Comparison of ENCODE assay signal across 31 cellular contexts in the genomic region with DNA sequence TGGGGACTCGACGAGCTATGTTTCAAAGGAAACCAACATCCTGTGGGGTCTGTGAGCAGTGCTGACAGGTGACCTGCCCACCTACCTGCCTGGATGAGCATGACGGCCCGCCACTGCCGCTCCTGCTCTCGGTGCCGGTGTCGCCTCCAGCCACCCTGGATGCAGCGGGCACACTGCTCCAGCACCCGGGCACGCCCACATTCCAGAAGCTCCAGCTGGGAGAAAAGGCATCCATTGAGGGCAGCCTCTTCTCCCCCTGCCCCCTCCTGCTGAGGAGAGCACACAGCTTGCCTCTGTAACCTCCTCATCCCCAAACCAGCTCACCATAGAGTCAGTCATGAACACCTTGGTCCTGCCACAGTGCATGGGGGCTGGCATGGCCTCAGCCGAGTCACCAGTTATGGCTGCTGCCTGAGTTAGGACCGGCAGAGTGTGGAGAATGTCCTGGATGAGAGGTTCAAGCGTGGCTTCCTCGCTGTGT. TPM values are rescaled to one million over a fixed set of nuclear protein-coding genes. Genes with fewer than 3 reads are reported as not detected.
DNase-seq lines count a peak whose midpoint lies in the region; ATAC-seq and TF ChIP-seq lines count a peak whose summit lies in the region.
"Had no signal": no experiment of that assay in that cellular context is flagged by ENCODE, and none has a peak within 500 bp of the region (broad histone marks: within the 10 kb centered on the region; RNA-seq: fewer than 3 reads in every experiment).

No MANE protein-coding gene starts in this region.

- no peak for ATAC-seq in activated CD8-positive, alpha-beta memory T cell treated with anti-CD3 and anti-CD28 coated beads, Interleukin-2, amount 10 ng/mL, durations not matched to agents 7 days and 5 days
- ATAC-seq in aorta (ENCODE audit: low FRiP score) (peak; percentile 33), HG03280 (IDR thresholded peaks at IDR 0.05; ENCODE audit: unreplicated experiment) (no peak)
- ATAC-seq: activated CD4-positive, alpha-beta T cell treated with anti-CD3 and anti-CD28 coated beads for 36 hours; activated CD8-positive, alpha-beta T cell treated with anti-CD3 and anti-CD28 coated beads for 36 hours; activated naive CD4-positive, alpha-beta T cell treated with anti-CD3 and anti-CD28 coated beads, Interleukin-2, amount 50 U/mL, for 72 hours; GM12878; stimulated activated effector memory CD8-positive, alpha-beta T cell treated with anti-CD3 and anti-CD28 coated beads, Interleukin-12 subunit alpha, Interleukin-12 subunit beta, amount 100 ng/mL, for 72 hours had no signal

- H3K4me1 ChIP-seq in aorta (ENCODE audit: control insufficient read depth in 1 of 2, insufficient read depth in 2 of 2, low read length in 2 of 2): no peaks in the 10 kb centered on the region
- H3K4me1 ChIP-seq: transverse colon had no signal

- peaks cover 4 to 6% of the 10 kb centered on the region in 2 donors for H3K36me3 ChIP-seq in aorta (ENCODE audit: control insufficient read depth in 1 of 2, insufficient read depth in 2 of 2, low read length in 1 of 2)

- no peak overlapping the region for H3K27ac ChIP-seq in aorta (ENCODE audit: low read depth in 1 of 2, low read length in 2 of 2)
- H3K27ac ChIP-seq: epithelial cell of prostate, KMS-11, PC-9, transverse colon had no signal

- no peaks in the 10 kb centered on the region for H3K9me3 Mint-ChIP-seq in activated CD8-positive, alpha-beta memory T cell treated with anti-CD3 and anti-CD28 coated beads, Interleukin-2, amount 10 ng/mL, durations not matched to agents 7 days and 5 days (ENCODE audit: low read depth)
- H3K9me3 Mint-ChIP-seq in Calu3 (ENCODE audit: low read depth, unreplicated experiment): no peaks in the 10 kb centered on the region
- H3K9me3 Mint-ChIP-seq: activated CD8-positive, alpha-beta T cell treated with anti-CD3 and anti-CD28 coated beads for 36 hours; activated naive CD4-positive, alpha-beta T cell treated with anti-CD3 and anti-CD28 coated beads, Interleukin-2, amount 50 U/mL, for 72 hours; activated T-helper 2 cell treated with anti-CD3 and anti-CD28 coated beads, Interferon-gamma antibody, Interleukin-2, Interleukin-4, amounts not matched to agents 10 μg/mL and 5 μg/mL and 100 μg/mL, durations not matched to agents 14 hours and 24 hours and 36 hours; CD4-positive, alpha-beta T cell; nephron progenitor cell; stimulated activated effector memory CD8-positive, alpha-beta T cell treated with anti-CD3 and anti-CD28 coated beads, Interleukin-12 subunit alpha, Interleukin-12 subunit beta, amount 100 ng/mL, for 72 hours had no signal

- H3K36me3 Mint-ChIP-seq in activated CD8-positive, alpha-beta memory T cell treated with anti-CD3 and anti-CD28 coated beads, Interleukin-2, amount 10 ng/mL, durations not matched to agents 7 days and 5 days: peaks cover 32% of the 10 kb centered on the region
- H3K36me3 Mint-ChIP-seq in Calu3 (ENCODE audit: insufficient read depth, unreplicated experiment): peaks cover 56% of the 10 kb centered on the region

- no peaks in the 10 kb centered on the region for H3K27me3 ChIP-seq in aorta (ENCODE audit: control insufficient read depth in 1 of 2, insufficient read depth in 2 of 2, low read length in 1 of 2)
- H3K27me3 ChIP-seq: MG63, transverse colon had no signal

- no peaks in the 10 kb centered on the region for H3K9me3 ChIP-seq in aorta (ENCODE audit: control insufficient read depth, low read length)
- H3K9me3 ChIP-seq: MG63, transverse colon had no signal

- BruUV-seq in Calu3 (replicated peaks; lab: Mats Ljungman, UMichigan): no TSS peak

- no peak overlapping the region for H3K4me3 ChIP-seq in aorta (ENCODE audit: low read length in 2 of 2)
- H3K4me3 ChIP-seq: GM12878, lung, MG63, PC-9, transverse colon had no signal

- DNase-seq in activated CD8-positive, alpha-beta memory T cell treated with anti-CD3 and anti-CD28 coated beads, Interleukin-2, amount 50 U/mL, for 48 hours: peak; percentile 46
- DNase-seq in activated CD8-positive, alpha-beta memory T cell treated with anti-CD3 and anti-CD28 coated beads, Interleukin-2, amount 10 ng/mL, durations not matched to agents 7 days and 5 days: no peak
- DNase-seq in kidney tubule cell (ENCODE audit: low spot score): peak; percentile 76
- DNase-seq in aorta: peak in 1 of 2 donors; percentile 61
- no peak for DNase-seq in Calu3
- no peak for DNase-seq in NCI-H2227 treated with DMSO at 0.1 percent for 48 hours (lab: John Stamatoyannopoulos, UW)
- DNase-seq: 8988T; activated CD4-positive, alpha-beta T cell treated with anti-CD3 and anti-CD28 coated beads for 36 hours; activated CD8-positive, alpha-beta T cell treated with anti-CD3 and anti-CD28 coated beads for 36 hours; AML-193; anterior cingulate cortex; CD4-positive, alpha-beta T cell; DMS 273 treated with DMSO at 0.1 percent for 48 hours; MG63; NCI-H1105 treated with DMSO at 0.1 percent for 48 hours; NCI-H2029 treated with DMSO at 0.1 percent for 48 hours; NCI-H524 treated with DMSO at 0.1 percent for 48 hours; nephron progenitor cell; NK-92 treated with Interleukin-12 subunit alpha and Interleukin-12 subunit beta, amount 100 ng/mL, for 24 hours; SHP77; transverse colon had no signal

- H3K27me3 Mint-ChIP-seq in activated CD8-positive, alpha-beta memory T cell treated with anti-CD3 and anti-CD28 coated beads, Interleukin-2, amount 10 ng/mL, durations not matched to agents 7 days and 5 days: no peaks in the 10 kb centered on the region
- no peaks in the 10 kb centered on the region for H3K27me3 Mint-ChIP-seq in Calu3 (ENCODE audit: unreplicated experiment)
- H3K27me3 Mint-ChIP-seq: activated CD4-positive, alpha-beta T cell treated with anti-CD3 and anti-CD28 coated beads for 36 hours; activated CD8-positive, alpha-beta T cell treated with anti-CD3 and anti-CD28 coated beads for 36 hours; CD4-positive, alpha-beta T cell had no signal

- 90 to 92% methylated on average over 12 to 15 of the region's 15 CpGs for WGBS in aorta, 2 donors

- peaks cover 4% of the 10 kb centered on the region for H3K4me1 Mint-ChIP-seq in activated CD8-positive, alpha-beta memory T cell treated with anti-CD3 and anti-CD28 coated beads, Interleukin-2, amount 10 ng/mL, durations not matched to agents 7 days and 5 days
- H3K4me1 Mint-ChIP-seq in Calu3 (ENCODE audit: low read depth, unreplicated experiment): no peaks in the 10 kb centered on the region
- H3K4me1 Mint-ChIP-seq: activated CD4-positive, alpha-beta T cell treated with anti-CD3 and anti-CD28 coated beads for 36 hours had no signal

- no peak overlapping the region for H3K4me3 Mint-ChIP-seq in activated CD8-positive, alpha-beta memory T cell treated with anti-CD3 and anti-CD28 coated beads, Interleukin-2, amount 10 ng/mL, durations not matched to agents 7 days and 5 days
- H3K4me3 Mint-ChIP-seq in Calu3 (ENCODE audit: low read depth, unreplicated experiment): no peak overlapping the region
- H3K4me3 Mint-ChIP-seq: activated CD4-positive, alpha-beta T cell treated with anti-CD3 and anti-CD28 coated beads for 36 hours; activated CD8-positive, alpha-beta T cell treated with anti-CD3 and anti-CD28 coated beads for 36 hours; CD4-positive, alpha-beta T cell; nephron progenitor cell; stimulated activated effector memory CD8-positive, alpha-beta T cell treated with anti-CD3 and anti-CD28 coated beads, Interleukin-12 subunit alpha, Interleukin-12 subunit beta, amount 100 ng/mL, for 72 hours had no signal

- no peak for TF ChIP-seq CTCF in Calu3 (IDR thresholded peaks at IDR 0.05; ENCODE audit: unreplicated experiment)

- intact Hi-C loops in aorta (cut with DNase I): no loop called here
- intact Hi-C loops in Calu3 (cut with micrococcal nuclease; ENCODE audit: unreplicated experiment): no loop called here

- H3K27ac Mint-ChIP-seq in activated CD8-positive, alpha-beta memory T cell treated with anti-CD3 and anti-CD28 coated beads, Interleukin-2, amount 10 ng/mL, durations not matched to agents 7 days and 5 days: no peak overlapping the region
- no peak overlapping the region for H3K27ac Mint-ChIP-seq in Calu3 (ENCODE audit: unreplicated experiment)
- H3K27ac Mint-ChIP-seq: activated CD4-positive, alpha-beta T cell treated with anti-CD3 and anti-CD28 coated beads for 36 hours; activated CD8-positive, alpha-beta T cell treated with anti-CD3 and anti-CD28 coated beads for 36 hours; activated T-helper 2 cell treated with anti-CD3 and anti-CD28 coated beads, Interferon-gamma antibody, Interleukin-2, Interleukin-4, amounts not matched to agents 10 μg/mL and 5 μg/mL and 100 μg/mL, durations not matched to agents 14 hours and 24 hours and 36 hours; CD4-positive, alpha-beta T cell; nephron progenitor cell had no signal

- CTCF ChIA-PET in activated CD8-positive, alpha-beta memory T cell treated with anti-CD3 and anti-CD28 coated beads, Interleukin-2, amount 10 ng/mL, durations not matched to agents 7 days and 5 days (lab: Charles Lee): interaction anchor here (1.4 kb wide), 1 partner anchor 18 kb away, joined by 5 read pairs; no protein-coding TSS in a partner anchor
- CTCF ChIA-PET in Calu3 (lab: Charles Lee): no interaction called here

TF ChIP-seq in PFSK-1, 5 proteins besides CTCF, POLR2A, EP300 and RAD21:
- TF ChIP-seq POLR2AphosphoS5 (IDR thresholded peaks at IDR 0.05; ENCODE audit: low read depth, low read length): 0 out of 2 replicates have a peak, but pooled peaks have one; percentile 30
- no peak for TF ChIP-seq TAF1 (IDR thresholded peaks at IDR 0.05; ENCODE audit: borderline replicate concordance, insufficient read depth, low read length)
TF ChIP-seq in PFSK-1: peak in this region for 1.

RNA-seq across cellular contexts. Expression of gene ZNHIT3, which starts 14.3 kb away (rescaled TPM):
- 10 to 100 TPM; 34.3 to 45.8 TPM for total RNA-seq in activated CD8-positive, alpha-beta memory T cell treated with anti-CD3 and anti-CD28 coated beads, Interleukin-2, amount 10 ng/mL, durations not matched to agents 7 days and 5 days
- polyA plus RNA-seq in PFSK-1 (2012; ENCODE audit: insufficient read length, low read depth): 29.0 TPM
- total RNA-seq in aorta: 10 to 100 TPM; 20.2 to 21.8 TPM
- 10 to 100 TPM; 47.2 to 50.0 TPM for polyA plus RNA-seq in aorta
- 32.6 and 33.6 TPM in 2 replicates for total RNA-seq in Calu3 (2022)

RNA-seq across cellular contexts. Expression of gene MYO19, which starts 33.9 kb away (rescaled TPM):
- total RNA-seq in activated CD8-positive, alpha-beta memory T cell treated with anti-CD3 and anti-CD28 coated beads, Interleukin-2, amount 10 ng/mL, durations not matched to agents 7 days and 5 days: 100 to 1,000 TPM; 140 to 161 TPM
- 69.0 TPM for polyA plus RNA-seq in PFSK-1 (2012; ENCODE audit: insufficient read length, low read depth)
- 10 to 100 TPM; 37.1 to 57.3 TPM for total RNA-seq in aorta
- polyA plus RNA-seq in aorta: 10 to 100 TPM; 13.1 to 27.4 TPM
- 155 and 156 TPM in 2 replicates for total RNA-seq in Calu3 (2022)

RNA-seq across cellular contexts. Expression of gene PIGW, which starts 34.0 kb away (rescaled TPM):
- total RNA-seq in activated CD8-positive, alpha-beta memory T cell treated with anti-CD3 and anti-CD28 coated beads, Interleukin-2, amount 10 ng/mL, durations not matched to agents 7 days and 5 days: 10 to 100 TPM in 1 of 2 experiments, 1 to 10 TPM in 1; 9.6 to 17.4 TPM
- polyA plus RNA-seq in PFSK-1 (2012; ENCODE audit: insufficient read length, low read depth): 3.6 TPM
- total RNA-seq in aorta: 1 to 10 TPM; 4.7 to 4.9 TPM
- polyA plus RNA-seq in aorta: 1 to 10 TPM; 2.1 to 5.1 TPM
- 71.1 and 78.9 TPM in 2 replicates for total RNA-seq in Calu3 (2022)

RNA-seq across cellular contexts. Expression of gene GGNBP2, which starts 43.9 kb away (rescaled TPM):
- total RNA-seq in activated CD8-positive, alpha-beta memory T cell treated with anti-CD3 and anti-CD28 coated beads, Interleukin-2, amount 10 ng/mL, durations not matched to agents 7 days and 5 days: 100 to 1,000 TPM in 1 of 2 experiments, 10 to 100 TPM in 1; 96.5 to 113 TPM
- 83.0 TPM for polyA plus RNA-seq in PFSK-1 (2012; ENCODE audit: insufficient read length, low read depth)
- total RNA-seq in aorta: 10 to 100 TPM; 73.9 to 80.4 TPM
- polyA plus RNA-seq in aorta: 10 to 100 TPM; 37.4 to 53.8 TPM
- 266 and 274 TPM in 2 replicates for total RNA-seq in Calu3 (2022)

Comparison
In these comparisons a context has a peak if more than half of its experiments do, and no peak if none do; other contexts are left out.
1. DNase-seq: peak in activated CD8-positive, alpha-beta memory T cell treated with anti-CD3 and anti-CD28 coated beads, Interleukin-2, amount 50 U/mL, for 48 hours (single experiment) and kidney tubule cell (single experiment); none in activated CD8-positive, alpha-beta memory T cell treated with anti-CD3 and anti-CD28 coated beads, Interleukin-2, amount 10 ng/mL, durations not matched to agents 7 days and 5 days (single experiment), Calu3 (single experiment) and NCI-H2227 treated with DMSO at 0.1 percent for 48 hours (single experiment).